ENCODE assay signal across 22 cellular contexts in genomic region chr9:74753650-74754049, GRCh38.
DNase-seq lines count a peak whose midpoint lies in the region; ATAC-seq, FAIRE-seq and TF ChIP-seq lines count a peak whose summit lies in the region.
"Had no signal": no experiment of that assay in that cellular context is flagged by ENCODE, and none has a peak within 500 bp of the region (broad histone marks: within the 10 kb centered on the region; RNA-seq: fewer than 3 reads in every experiment).

No MANE protein-coding gene starts in this region.

- H3K9me3 ChIP-seq in kidney (ENCODE audit: control insufficient read depth in 1 of 2, low read length in 2 of 2): no peaks in the 10 kb centered on the region
- no peaks in the 10 kb centered on the region for H3K9me3 ChIP-seq in MM.1S (replicated peaks; ENCODE audit: insufficient read depth, low read length)
- H3K9me3 ChIP-seq: BLaER1, Caco-2, HAP-1 had no signal

- H2AFZ ChIP-seq in MM.1S (ENCODE audit: low read length): no peak overlapping the region

- no peaks in the 10 kb centered on the region for H3K79me2 ChIP-seq in MM.1S (ENCODE audit: low read length)

- intact Hi-C loops in kidney (cut with DNase I): no loop called here

- peak; percentile 43 for DNase-seq in DMS53 (lab: John Stamatoyannopoulos, UW)
- no peak for DNase-seq in DMS53 treated with DMSO at 0.1 percent for 48 hours (lab: John Stamatoyannopoulos, UW; ENCODE audit: unreplicated experiment)
- no peak for DNase-seq in kidney
- DNase-seq in kidney tubule cell (ENCODE audit: low spot score): peak; percentile 57
- DNase-seq in MM.1S: no peak
- no peak for DNase-seq in HuH-7.5 (ENCODE audit: low spot score)
- DNase-seq: Caco-2; CD4-positive, CD25-positive, alpha-beta regulatory T cell; CD8-positive, alpha-beta T cell; DMS 273 treated with DMSO at 0.1 percent for 48 hours; DND-41; GOT3; HFFc6 had no signal

- no peaks in the 10 kb centered on the region for H3K9me2 ChIP-seq in MM.1S (replicated peaks; ENCODE audit: insufficient read depth, low read length)

- FAIRE-seq in endometrium (lab: Jason Lieb, UNC): peak; percentile 23
- peak; percentile 29 for FAIRE-seq in kidney (lab: Jason Lieb, UNC)
- FAIRE-seq: A204.1, D721Med, GM12892 had no signal

- no peak for ATAC-seq in esophagus mucosa
- ATAC-seq: CD8-positive, alpha-beta T cell had no signal

- no peaks in the 10 kb centered on the region for H3K36me3 ChIP-seq in kidney (ENCODE audit: control insufficient read depth in 1 of 2, insufficient read depth in 2 of 2, low read length in 2 of 2)
- no peaks in the 10 kb centered on the region for H3K36me3 ChIP-seq in MM.1S (replicated peaks; ENCODE audit: insufficient read depth, low read length)
- H3K36me3 ChIP-seq: BLaER1, HAP-1 had no signal

- H3K4me3 ChIP-seq in kidney (ENCODE audit: low read length in 2 of 2): no peak overlapping the region
- H3K4me3 ChIP-seq in MM.1S (ENCODE audit: low read length): no peak overlapping the region
- H3K4me3 ChIP-seq: BLaER1, HAP-1 had no signal

- H3F3A ChIP-seq in MM.1S (ENCODE audit: insufficient read depth, low read length): no peaks in the 10 kb centered on the region

- H3K9ac ChIP-seq in kidney (ENCODE audit: low read length in 2 of 2): no peak overlapping the region
- H3K9ac ChIP-seq in MM.1S (ENCODE audit: low read length): no peak overlapping the region
- H3K9ac ChIP-seq: BLaER1 had no signal

- no peak overlapping the region for H3K4me2 ChIP-seq in MM.1S (ENCODE audit: low read depth, low read length)
- H3K4me2 ChIP-seq: BLaER1 had no signal

- TF ChIP-seq CTCF in kidney (IDR thresholded peaks at IDR 0.05; ENCODE audit: borderline replicate concordance, extremely low read depth, insufficient read depth) (no peak), MM.1S (IDR thresholded peaks at IDR 0.05; ENCODE audit: low read length) (no peak)

- H3K27ac ChIP-seq in kidney (ENCODE audit: low read depth in 2 of 2, low read length in 2 of 2) (no peak overlapping the region), MM.1S (ENCODE audit: low read length) (no peak overlapping the region)
- H3K27ac ChIP-seq: 22Rv1, BLaER1, C4-2B had no signal

- H3K4me1 ChIP-seq in kidney (ENCODE audit: control insufficient read depth in 1 of 2, insufficient read depth in 1 of 2, low read depth in 1 of 2, low read length in 2 of 2): no peaks in the 10 kb centered on the region
- H3K4me1 ChIP-seq in MM.1S (ENCODE audit: low read length): no peaks in the 10 kb centered on the region
- H3K4me1 ChIP-seq: BLaER1, Caco-2, HAP-1 had no signal

- H3K27me3 ChIP-seq in MM.1S (replicated peaks; ENCODE audit: insufficient read depth, low read length): no peaks in the 10 kb centered on the region
- H3K27me3 ChIP-seq: BLaER1 had no signal

- no peaks in the 10 kb centered on the region for H4K20me1 ChIP-seq in MM.1S (ENCODE audit: insufficient read depth, low read length)
- H4K20me1 ChIP-seq: BLaER1 had no signal

Comparison
In these comparisons a context has a peak if more than half of its experiments do, and no peak if none do; other contexts are left out.
1. DNase-seq: peak in DMS53 (single experiment) and kidney tubule cell (single experiment); none in DMS53 treated with DMSO at 0.1 percent for 48 hours (single experiment), kidney (single experiment), MM.1S (single experiment) and HuH-7.5 (single experiment).